In the genomic region with DNA sequence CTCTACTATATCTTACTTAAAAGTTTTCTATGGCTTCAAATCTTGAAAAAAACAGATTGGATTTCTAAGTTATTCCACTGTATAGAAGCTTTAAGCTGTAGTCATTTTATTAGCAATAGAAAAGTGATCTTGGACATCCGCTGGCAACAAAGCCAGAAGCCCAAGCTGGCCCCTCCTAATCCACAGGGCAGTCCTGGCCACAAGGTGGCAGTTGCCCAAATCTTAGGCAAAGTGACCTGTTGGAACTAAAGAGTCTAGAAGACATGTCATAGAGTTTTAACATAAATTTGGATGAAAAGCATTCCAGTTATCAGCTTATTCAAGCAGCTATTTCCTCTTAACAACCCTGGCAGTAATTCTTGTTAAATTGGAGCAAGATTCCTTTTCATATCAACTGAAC, we compare ENCODE assay signal across 8 cellular contexts.
DNase-seq lines count a peak whose midpoint lies in the region; ATAC-seq and TF ChIP-seq lines count a peak whose summit lies in the region.

No MANE protein-coding gene starts in this region.

- H3K4me1 ChIP-seq in right atrium auricular region = no peaks in the 10 kb centered on the region

- ATAC-seq in HG03460 (IDR thresholded peaks at IDR 0.05; ENCODE audit: unreplicated experiment) = no peak

- H3K36me3 ChIP-seq in right atrium auricular region = no peaks in the 10 kb centered on the region

- no peak overlapping the region for H3K27ac ChIP-seq in right atrium auricular region

- H3K27me3 ChIP-seq in right atrium auricular region = no peaks in the 10 kb centered on the region

- DNase-seq in NCI-H2227 (lab: John Stamatoyannopoulos, UW; ENCODE audit: unreplicated experiment) = peak; percentile 14
- no peak for DNase-seq in NCI-H2227 treated with DMSO at 0.1 percent for 48 hours (lab: John Stamatoyannopoulos, UW)
- peak; percentile 28 for DNase-seq in activated naive CD4-positive, alpha-beta T cell treated with anti-CD3 and anti-CD28 coated beads, Interleukin-2, amount 50 U/mL, for 16 hours
- DNase-seq in right atrium auricular region (ENCODE audit: low spot score) = peak; percentile 72
- peak; percentile 11 to 17 for DNase-seq in stimulated activated CD4-positive, alpha-beta T cell treated with anti-CD3 and anti-CD28 coated beads, Interleukin-4, amount 100 ng/mL, for 4 hours
- DNase-seq in NCI-H1436 (lab: John Stamatoyannopoulos, UW) = no peak

- TF ChIP-seq CTCF in LNCAP (IDR thresholded peaks at IDR 0.05) (peak; percentile 54), right atrium auricular region (IDR thresholded peaks at IDR 0.05) (peak in 1 of 2 donors; percentile 78)

- no peaks in the 10 kb centered on the region for H3K9me3 ChIP-seq in right atrium auricular region

- H3K4me3 ChIP-seq in right atrium auricular region = no peak overlapping the region

Comparison
In these comparisons a context has a peak if more than half of its experiments do, and no peak if none do; other contexts are left out.
1. DNase-seq: peak in NCI-H2227 (single experiment), activated naive CD4-positive, alpha-beta T cell treated with anti-CD3 and anti-CD28 coated beads, Interleukin-2, amount 50 U/mL, for 16 hours (single experiment), right atrium auricular region (single experiment) and stimulated activated CD4-positive, alpha-beta T cell treated with anti-CD3 and anti-CD28 coated beads, Interleukin-4, amount 100 ng/mL, for 4 hours (2 of 2); none in NCI-H2227 treated with DMSO at 0.1 percent for 48 hours (single experiment) and NCI-H1436 (single experiment).